ENCODE assay signal across 28 cellular contexts in genomic region chr11:130913268-130913667, GRCh38. TPM values are rescaled to one million over a fixed set of nuclear protein-coding genes. Genes with fewer than 3 reads are reported as not detected.
DNase-seq lines count a peak whose midpoint lies in the region; ATAC-seq, FAIRE-seq and TF ChIP-seq lines count a peak whose summit lies in the region.
"Had no signal": no experiment of that assay in that cellular context is flagged by ENCODE, and none has a peak within 500 bp of the region (broad histone marks: within the 10 kb centered on the region; RNA-seq: fewer than 3 reads in every experiment).

No MANE protein-coding gene starts in this region.

- H2BK15ac ChIP-seq in IMR-90 (ENCODE audit: low read depth, low read length) = no peak overlapping the region

- H3K9ac ChIP-seq in IMR-90 (ENCODE audit: low read depth, low read length) (no peak overlapping the region), neural cell (ENCODE audit: low read length) (no peak overlapping the region), colonic mucosa (ENCODE audit: low read depth in 2 of 2, low read length in 2 of 2) (no peak overlapping the region)
- H3K9ac ChIP-seq: BLaER1 treated with 17β-estradiol and CSF1 and Interleukin-3, amounts not matched to agents 10 nM and 100 nM had no signal

- no peak overlapping the region for H2BK5ac ChIP-seq in IMR-90 (ENCODE audit: low read depth, low read length, poor library complexity, severe bottlenecking)

- H3F3A ChIP-seq in neural cell (ENCODE audit: insufficient read depth, low read length, poor library complexity, severe bottlenecking) = no peaks in the 10 kb centered on the region

- H3K27me3 ChIP-seq in CD4-positive, alpha-beta memory T cell (ENCODE audit: insufficient read depth, low read length) = no peaks in the 10 kb centered on the region
- H3K27me3 ChIP-seq in IMR-90 (ENCODE audit: control insufficient read depth, insufficient read depth, low read length) (no peaks in the 10 kb centered on the region), bronchial epithelial cell (ENCODE audit: control insufficient read depth, insufficient read depth, low read length) (no peaks in the 10 kb centered on the region), neural cell (ENCODE audit: insufficient read depth, low read depth, low read length) (no peaks in the 10 kb centered on the region), colonic mucosa (no peaks in the 10 kb centered on the region), adrenal gland (no peaks in the 10 kb centered on the region)
- H3K27me3 ChIP-seq: BLaER1 treated with 17β-estradiol and CSF1 and Interleukin-3, amounts not matched to agents 10 nM and 100 nM; SJCRH30; uterus had no signal

- TF ChIP-seq CTCF in IMR-90 (conservative IDR thresholded peaks at IDR 0.05; ENCODE audit: low read depth, low read length) (no peak), bronchial epithelial cell (IDR thresholded peaks at IDR 0.05; ENCODE audit: insufficient read depth, low read length, severe bottlenecking) (no peak), neural cell (IDR thresholded peaks at IDR 0.05; ENCODE audit: poor library complexity, severe bottlenecking) (no peak), colonic mucosa (IDR thresholded peaks at IDR 0.05) (no peak), GM10266 (IDR thresholded peaks at IDR 0.05; ENCODE audit: control insufficient read depth, insufficient read depth, low read depth, missing control alignments) (no peak), adrenal gland (IDR thresholded peaks at IDR 0.05) (no peak)

- H3K4me3 Mint-ChIP-seq in CD4-positive, alpha-beta memory T cell = peak overlapping the region in 7 of 8 donors; percentile 2 to 73 (median 50)
- H3K4me3 Mint-ChIP-seq: activated CD4-positive, alpha-beta memory T cell treated with anti-CD3 and anti-CD28 coated beads, Interleukin-2, amount 10 ng/mL, durations not matched to agents 7 days and 5 days; activated naive CD8-positive, alpha-beta T cell treated with anti-CD3 and anti-CD28 coated beads, Interleukin-2, amount 10 ng/mL, durations not matched to agents 7 days and 5 days had no signal

- BruUV-seq in IMR-90 (replicated peaks; lab: Mats Ljungman, UMichigan) = no TSS peak

- peak; percentile 13 for FAIRE-seq in bronchial epithelial cell (lab: Jason Lieb, UNC)
- FAIRE-seq: endothelial cell of umbilical vein, H1, TTC549 had no signal

- WGBS in IMR-90 (ENCODE audit: extremely low coverage in 2 of 2, insufficient read length in 1 of 2), 2 experiments = no CpG with 5 or more reads among the region's 2 CpGs
- 85 to 94% (median 89%) methylated on average over 2 of the region's 2 CpGs for WGBS in adrenal gland, 4 donors

- H3K4me2 ChIP-seq in IMR-90 (ENCODE audit: low read depth, low read length) (peak overlapping the region; percentile 11; the same call in 1 of the 2 replicates), neural cell (ENCODE audit: low read length) (no peak overlapping the region)

- H3K79me1 ChIP-seq in IMR-90 (ENCODE audit: low read depth in 1 of 2, low read length in 2 of 2) = peaks cover 27 to 64% of the 10 kb centered on the region in 2 experiments

- no peak overlapping the region for H2AFZ ChIP-seq in IMR-90 (replicated peaks; ENCODE audit: low read length, poor library complexity)
- H2AFZ ChIP-seq in neural cell (ENCODE audit: low read depth, low read length) = no peak overlapping the region

- peaks cover 7% of the 10 kb centered on the region for H3K36me3 ChIP-seq in CD4-positive, alpha-beta memory T cell (ENCODE audit: insufficient read depth, low read length)
- H3K36me3 ChIP-seq in IMR-90 (ENCODE audit: control insufficient read depth, insufficient read depth, low read length) = peaks cover 31% of the 10 kb centered on the region
- H3K36me3 ChIP-seq in bronchial epithelial cell (ENCODE audit: control insufficient read depth, insufficient read depth, low read length) = peaks cover 12% of the 10 kb centered on the region
- peaks cover 5% of the 10 kb centered on the region for H3K36me3 ChIP-seq in neural cell (ENCODE audit: insufficient read depth, low read length)
- H3K36me3 ChIP-seq in colonic mucosa = peaks cover 9% of the 10 kb centered on the region
- H3K36me3 ChIP-seq in adrenal gland (replicated peaks in 1 of 2) = peaks cover 0 to 25% of the 10 kb centered on the region in 2 donors
- H3K36me3 ChIP-seq: uterus had no signal

- no peaks in the 10 kb centered on the region for H3K9me3 ChIP-seq in CD4-positive, alpha-beta memory T cell (ENCODE audit: control insufficient read depth in 1 of 2, low read length in 2 of 2)
- H3K9me3 ChIP-seq in IMR-90 (ENCODE audit: control insufficient read depth, insufficient read depth, low read length) (no peaks in the 10 kb centered on the region), neural cell (ENCODE audit: low read length) (no peaks in the 10 kb centered on the region), colonic mucosa (no peaks in the 10 kb centered on the region), adrenal gland (replicated peaks in 1 of 3) (no peaks in the 10 kb centered on the region)
- H3K9me3 ChIP-seq: left ventricle myocardium inferior, SJCRH30, thoracic aorta, uterus had no signal

- TF ChIP-seq EP300 in neural cell (conservative IDR thresholded peaks at IDR 0.05; ENCODE audit: poor library complexity, severe bottlenecking) = no peak

- DNase-seq in CD4-positive, alpha-beta memory T cell = no peak
- no peak for DNase-seq in IMR-90
- DNase-seq in bronchial epithelial cell (ENCODE audit: low read depth) = no peak
- DNase-seq in colonic mucosa = no peak
- no peak for DNase-seq in posterior cingulate gyrus
- no peak for DNase-seq in GM10266 (ENCODE audit: extremely low spot score)
- no peak for DNase-seq in adrenal gland
- DNase-seq: activated CD4-positive, alpha-beta memory T cell treated with anti-CD3 and anti-CD28 coated beads, Interleukin-2, amount 10 ng/mL, durations not matched to agents 7 days and 5 days; activated CD8-positive, alpha-beta memory T cell treated with anti-CD3 and anti-CD28 coated beads, Interleukin-2, amount 50 U/mL, for 48 hours; activated effector memory CD4-positive, alpha-beta T cell treated with Interleukin-2 at 50 U/mL for 16 hours; activated naive CD8-positive, alpha-beta T cell treated with anti-CD3 and anti-CD28 coated beads, Interleukin-2, amount 10 ng/mL, durations not matched to agents 7 days and 5 days; Calu3; left ventricle myocardium inferior; naive thymus-derived CD8-positive, alpha-beta T cell; NCI-H1092; NCI-H1694 treated with DMSO at 0.1 percent for 48 hours; NCI-H526; SJCRH30; stimulated activated CD4-positive, alpha-beta T cell treated with anti-CD3 and anti-CD28 coated beads, Interleukin-15, amount 100 ng/mL, for 24 hours; stimulated activated naive CD4-positive, alpha-beta T cell; uterus had no signal

- H3K9me3 Mint-ChIP-seq in CD4-positive, alpha-beta memory T cell = peaks cover 0 to 5% (median 2%) of the 10 kb centered on the region in 8 donors
- H3K9me3 Mint-ChIP-seq: activated CD4-positive, alpha-beta memory T cell treated with anti-CD3 and anti-CD28 coated beads, Interleukin-2, amount 10 ng/mL, durations not matched to agents 7 days and 5 days; activated naive CD8-positive, alpha-beta T cell treated with anti-CD3 and anti-CD28 coated beads, Interleukin-2, amount 10 ng/mL, durations not matched to agents 7 days and 5 days had no signal

- H4K8ac ChIP-seq in IMR-90 (ENCODE audit: low read depth in 2 of 2, low read length in 2 of 2) = no peak overlapping the region

- no peaks in the 10 kb centered on the region for H3K27me3 Mint-ChIP-seq in CD4-positive, alpha-beta memory T cell
- H3K27me3 Mint-ChIP-seq: activated CD4-positive, alpha-beta memory T cell treated with anti-CD3 and anti-CD28 coated beads, Interleukin-2, amount 10 ng/mL, durations not matched to agents 7 days and 5 days; activated naive CD8-positive, alpha-beta T cell treated with anti-CD3 and anti-CD28 coated beads, Interleukin-2, amount 10 ng/mL, durations not matched to agents 7 days and 5 days; naive thymus-derived CD8-positive, alpha-beta T cell had no signal

- no peak overlapping the region for H3K18ac ChIP-seq in IMR-90 (ENCODE audit: low read depth, low read length)

- H2AK9ac ChIP-seq in IMR-90 (replicated peaks; ENCODE audit: low read depth, low read length, poor library complexity) = no peak overlapping the region

- TF ChIP-seq POLR2A in IMR-90 (IDR thresholded peaks at IDR 0.05; ENCODE audit: low read depth, low read length) (no peak), adrenal gland (IDR thresholded peaks at IDR 0.05) (no peak)

- H3K4me3 ChIP-seq in CD4-positive, alpha-beta memory T cell (ENCODE audit: low read length in 2 of 2) = no peak overlapping the region
- H3K4me3 ChIP-seq in IMR-90 (ENCODE audit: insufficient read depth, low read depth, low read length) (no peak overlapping the region), bronchial epithelial cell (ENCODE audit: low read depth, low read length) (no peak overlapping the region), neural cell (ENCODE audit: low read length) (peak overlapping the region; percentile 4), colonic mucosa (no peak overlapping the region), adrenal gland (no peak overlapping the region)
- H3K4me3 ChIP-seq: BLaER1 treated with 17β-estradiol and CSF1 and Interleukin-3, amounts not matched to agents 10 nM and 100 nM; SJCRH30; thoracic aorta; uterus had no signal

- no peak overlapping the region for H4K91ac ChIP-seq in IMR-90 (ENCODE audit: insufficient read depth, low read depth, low read length)

- H3K9me1 ChIP-seq in IMR-90 (ENCODE audit: insufficient read depth, low read length) = peaks cover 30% of the 10 kb centered on the region

- no peak overlapping the region for H2BK20ac ChIP-seq in IMR-90 (ENCODE audit: low read depth, low read length)

- no peak overlapping the region for H4K5ac ChIP-seq in IMR-90 (ENCODE audit: low read depth, low read length)

- intact Hi-C loops in CD4-positive, alpha-beta memory T cell (cut with micrococcal nuclease) = no loop called here
- intact Hi-C loops in IMR-90 (cut with micrococcal nuclease) = loop anchor here (5.0 kb wide), 1 partner anchor 481 kb away; no protein-coding TSS in a partner anchor
- intact Hi-C loops in colonic mucosa (cut with DNase I) = loop anchor here (10.0 kb wide), 1 partner anchor 698 kb away; no protein-coding TSS in a partner anchor
- intact Hi-C loops in posterior cingulate gyrus (cut with DNase I) = no loop called here
- intact Hi-C loops in adrenal gland (cut with DNase I) = no loop called here

- H3K4me1 ChIP-seq in CD4-positive, alpha-beta memory T cell (ENCODE audit: insufficient read depth, low read length) = peaks cover 41% of the 10 kb centered on the region
- H3K4me1 ChIP-seq in IMR-90 (ENCODE audit: control insufficient read depth, insufficient read depth, low read length) = peaks cover 19% of the 10 kb centered on the region
- peaks cover 6% of the 10 kb centered on the region for H3K4me1 ChIP-seq in colonic mucosa
- H3K4me1 ChIP-seq in adrenal gland (replicated peaks in 1 of 2) = peaks cover 12% of the 10 kb centered on the region in 2 donors
- H3K4me1 ChIP-seq: uterus had no signal

- H4K20me1 ChIP-seq in IMR-90 (ENCODE audit: insufficient read depth, low read length) = peaks cover 5% of the 10 kb centered on the region; the same call in 1 of the 2 replicates
- H4K20me1 ChIP-seq in neural cell (ENCODE audit: insufficient read depth) = no peaks in the 10 kb centered on the region

- peak overlapping the region in 4 of 7 donors; percentile 3 to 78 (median 52) for H3K27ac Mint-ChIP-seq in CD4-positive, alpha-beta memory T cell
- H3K27ac Mint-ChIP-seq: activated CD4-positive, alpha-beta memory T cell treated with anti-CD3 and anti-CD28 coated beads, Interleukin-2, amount 10 ng/mL, durations not matched to agents 7 days and 5 days; activated naive CD8-positive, alpha-beta T cell treated with anti-CD3 and anti-CD28 coated beads, Interleukin-2, amount 10 ng/mL, durations not matched to agents 7 days and 5 days had no signal

- no peak overlapping the region for H3K14ac ChIP-seq in IMR-90 (replicated peaks; ENCODE audit: low read depth, low read length)

- CTCF ChIA-PET in CD4-positive, alpha-beta memory T cell (lab: Charles Lee; ENCODE audit: partially characterized antibody) = interaction anchor here (1.4 to 5.0 kb wide), 2 partner anchors 20 to 51 kb away, joined by 4 to 54 read pairs; no protein-coding TSS in a partner anchor
- CTCF ChIA-PET in IMR-90 (lab: Yijun Ruan, JAX) = no interaction called here

- TF ChIP-seq RAD21 in IMR-90 (IDR thresholded peaks at IDR 0.05; ENCODE audit: low read length) (no peak), neural cell (conservative IDR thresholded peaks at IDR 0.05) (no peak)

- H3K79me2 ChIP-seq in neural cell (replicated peaks; ENCODE audit: insufficient read depth, low read length) = peaks cover 14% of the 10 kb centered on the region

- H3K23ac ChIP-seq in IMR-90 (ENCODE audit: low read depth, low read length) = no peak overlapping the region

- no peak overlapping the region for H2BK120ac ChIP-seq in IMR-90 (ENCODE audit: low read depth, low read length)

- in situ Hi-C loops in IMR-90 (cut with MboI; ENCODE audit: low sequenced_read_pairs) = loop anchor here (25.0 kb wide), 1 partner anchor 974 kb away; no protein-coding TSS in a partner anchor

- no peak overlapping the region for H3K4ac ChIP-seq in IMR-90 (ENCODE audit: low read depth, low read length)

- no peak overlapping the region for H2AK5ac ChIP-seq in IMR-90 (ENCODE audit: low read depth, low read length)

- no peak for ATAC-seq in IMR-90 (ENCODE audit: low read depth)
- ATAC-seq: activated CD4-positive, CD25-positive, alpha-beta regulatory T cell treated with anti-CD3 and anti-CD28 coated beads, Interleukin-2, amount 50 U/mL, for 24 hours; naive thymus-derived CD8-positive, alpha-beta T cell had no signal

- dilution Hi-C loops in IMR-90 (cut with HindIII; ENCODE audit: low sequenced_read_pairs, unreplicated experiment) = no loop called here

- H3K27ac ChIP-seq in CD4-positive, alpha-beta memory T cell (ENCODE audit: low read depth, low read length) = no peak overlapping the region
- no peak overlapping the region for H3K27ac ChIP-seq in IMR-90 (ENCODE audit: insufficient read depth, low read length)
- H3K27ac ChIP-seq in neural cell (ENCODE audit: low read length) = no peak overlapping the region
- no peak overlapping the region for H3K27ac ChIP-seq in colonic mucosa
- no peak overlapping the region for H3K27ac ChIP-seq in adrenal gland
- H3K27ac ChIP-seq: BLaER1 treated with 17β-estradiol and CSF1 and Interleukin-3, amounts not matched to agents 10 nM and 100 nM; left ventricle myocardium inferior; SJCRH30; thoracic aorta; uterus had no signal

- no peak overlapping the region for H3K56ac ChIP-seq in IMR-90 (ENCODE audit: extremely low read depth, insufficient read depth, low read length)

- POLR2A ChIA-PET in CD4-positive, alpha-beta memory T cell (lab: Charles Lee; ENCODE audit: partially characterized antibody) = no interaction called here
- POLR2A ChIA-PET in IMR-90 (lab: Charles Lee; ENCODE audit: unreplicated experiment) = no interaction called here

- H3K36me3 Mint-ChIP-seq in CD4-positive, alpha-beta memory T cell = peaks cover 48 to 49% of the 10 kb centered on the region in 2 donors

- H3K9me2 ChIP-seq in neural cell (ENCODE audit: insufficient read depth, low read length) = no peaks in the 10 kb centered on the region

- peaks cover 33 to 77% (median 53%) of the 10 kb centered on the region in 4 donors for H3K4me1 Mint-ChIP-seq in CD4-positive, alpha-beta memory T cell

RNA-seq across cellular contexts. Expression of gene SNX19, which starts 3.0 kb away (rescaled TPM):
- 10 to 100 TPM; 84.1 to 94.2 TPM for total RNA-seq in CD4-positive, alpha-beta memory T cell
- polyA plus RNA-seq in CD4-positive, alpha-beta memory T cell = 10 to 100 TPM; 21.4 to 30.2 TPM
- total RNA-seq in IMR-90 (2012; rRNA removed) (90.0 and 113 TPM in 2 replicates), bronchial epithelial cell (34.8 and 50.7 TPM in 2 replicates), colonic mucosa (10 to 100 TPM; 43.4 to 57.4 TPM), adrenal gland (100 to 1,000 TPM in 1 of 8 donors, 10 to 100 TPM in 7; 49.6 to 102 (median 68.9) TPM)
- polyA plus RNA-seq in IMR-90 (2012; rRNA removed) (31.1 and 35.9 TPM in 2 replicates), neural cell (20.8 and 23.6 TPM in 2 replicates), adrenal gland (10 to 100 TPM; 13.6 to 72.4 (median 20.8) TPM)
- polyA plus RNA-seq in IMR-90 (2012; cell fraction: cytosol; rRNA removed) = 23.1 and 25.6 TPM in 2 replicates
- 30.1 and 42.6 TPM in 2 replicates for polyA plus RNA-seq in IMR-90 (2012; cell fraction: nucleus; rRNA removed; ENCODE audit: low replicate concordance)
- polyA minus RNA-seq in neural cell = 71.6 and 85.0 TPM in 2 replicates

Comparison
In these comparisons a context has a peak if more than half of its experiments do, and no peak if none do; other contexts are left out.
1. intact Hi-C loops: an anchor here in IMR-90 (5.0 kb wide) and colonic mucosa (10.0 kb wide); none called in CD4-positive, alpha-beta memory T cell, posterior cingulate gyrus and adrenal gland.